In the genomic region with DNA sequence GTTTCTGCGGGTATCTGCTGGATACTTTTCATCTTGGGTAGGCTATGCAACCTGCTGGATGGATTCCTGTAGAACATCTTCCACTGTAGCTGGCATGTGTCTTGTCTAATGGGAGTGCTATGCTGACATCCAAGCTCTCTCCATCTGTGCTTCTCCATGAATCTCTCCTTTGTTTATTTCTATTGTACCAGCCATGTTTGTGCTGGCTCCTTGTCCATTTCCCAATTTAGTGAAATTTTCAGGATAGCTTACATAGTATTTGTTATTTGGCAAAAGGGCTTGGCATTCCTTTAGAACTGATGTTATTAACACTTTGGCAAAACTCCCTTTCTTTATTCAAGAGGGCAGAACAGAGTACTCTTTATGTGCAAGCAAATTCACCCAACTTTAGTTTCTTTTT, we compare ENCODE assay signal across 38 cellular contexts.
A peak's percentile ranks its signal among the peaks of the same experiment; 100 is the strongest.
DNase-seq lines count a peak whose midpoint lies in the region; ATAC-seq and TF ChIP-seq lines count a peak whose summit lies in the region.
"Had no signal": no experiment of that assay in that cellular context is flagged by ENCODE, and none has a peak within 500 bp of the region (broad histone marks: within the 10 kb centered on the region; RNA-seq: fewer than 3 reads in every experiment).

No MANE protein-coding gene starts in this region.

- H3K36me3 ChIP-seq in heart right ventricle (no peaks in the 10 kb centered on the region), adipocyte (ENCODE audit: control insufficient read depth, insufficient read depth, low read length, severe bottlenecking) (no peaks in the 10 kb centered on the region), tibial artery (no peaks in the 10 kb centered on the region)
- H3K36me3 ChIP-seq: ovary, SJSA1, thyroid gland, vagina had no signal

- DNase-seq in Right ventricle myocardium superior, result no peak
- no peak for DNase-seq in heart right ventricle
- peak; percentile 85 for DNase-seq in adipocyte (ENCODE audit: low read depth)
- DNase-seq in foreskin melanocyte, result peak; percentile 79
- DNase-seq in tibial artery, result no peak
- DNase-seq in effector CD4-positive, alpha-beta T cell, result no peak
- DNase-seq in activated CD4-positive, alpha-beta T cell treated with anti-CD3 and anti-CD28 coated beads for 36 hours, result no peak
- DNase-seq: activated B cell treated with CpG ODN at 0.5 μM for 24 hours; activated CD4-positive, alpha-beta T cell treated with anti-CD3 and anti-CD28 coated beads, Interleukin-2, amount 50 U/mL, for 1 hour; activated gamma-delta T cell; activated naive CD8-positive, alpha-beta T cell treated with anti-CD3 and anti-CD28 coated beads, Interleukin-2, amount 10 ng/mL, durations not matched to agents 7 days and 5 days; activated T-cell treated with anti-CD3 and anti-CD28 coated beads, Interleukin-2, amount 50 U/mL, for 1 hour; caudate nucleus; CD8-positive, alpha-beta memory T cell; cortex of kidney; DMS 273 treated with DMSO at 0.1 percent for 48 hours; EL; immature natural killer cell; Karpas-422; left colon; NCI-H1436 treated with DMSO at 0.1 percent for 48 hours; NCI-H2107; NCI-H345; NCI-H774; ovary; retina; stimulated activated CD4-positive, alpha-beta T cell treated with anti-CD3 and anti-CD28 coated beads, Interleukin-1b, Interleukin-23, amount 100 ng/mL, for 48 hours; T-helper 1 cell; thyroid gland had no signal

- TF ChIP-seq CTCF in heart right ventricle (IDR thresholded peaks at IDR 0.05) (no peak), tibial artery (IDR thresholded peaks at IDR 0.05) (no peak)

- H3K4me1 ChIP-seq in heart right ventricle (peaks cover 0 to 7% (median 0%) of the 10 kb centered on the region in 9 donors), adipocyte (ENCODE audit: control insufficient read depth, insufficient read depth, low read length) (peaks cover 14% of the 10 kb centered on the region), tibial artery (peaks cover 0 to 53% (median 17%) of the 10 kb centered on the region in 4 donors)
- H3K4me1 ChIP-seq: SJSA1, vagina had no signal

- H3K4me3 Mint-ChIP-seq in activated CD4-positive, alpha-beta T cell treated with anti-CD3 and anti-CD28 coated beads for 36 hours, result no peak overlapping the region
- H3K4me3 Mint-ChIP-seq: activated B cell treated with CpG ODN at 0.5 μM for 24 hours; activated naive CD8-positive, alpha-beta T cell treated with anti-CD3 and anti-CD28 coated beads, Interleukin-2, amount 10 ng/mL, durations not matched to agents 7 days and 5 days; B cell; CD8-positive, alpha-beta memory T cell; immature natural killer cell; memory B cell; neural crest cell; stimulated activated naive CD8-positive, alpha-beta T cell treated with anti-CD3 and anti-CD28 coated beads, Interleukin-15, Interleukin-2, amounts not matched to agents 100 ng/mL and 50 ng/mL, for 24 hours had no signal

- H3K27ac Mint-ChIP-seq in activated CD4-positive, alpha-beta T cell treated with anti-CD3 and anti-CD28 coated beads for 36 hours, result no peak overlapping the region
- H3K27ac Mint-ChIP-seq: activated B cell treated with CpG ODN at 0.5 μM for 24 hours; activated naive CD8-positive, alpha-beta T cell treated with anti-CD3 and anti-CD28 coated beads, Interleukin-2, amount 10 ng/mL, durations not matched to agents 7 days and 5 days; B cell; CD8-positive, alpha-beta memory T cell; immature natural killer cell; memory B cell; stimulated activated naive CD8-positive, alpha-beta T cell treated with anti-CD3 and anti-CD28 coated beads, Interleukin-15, Interleukin-2, amounts not matched to agents 100 ng/mL and 50 ng/mL, for 24 hours had no signal

- CTCF ChIA-PET in activated CD4-positive, alpha-beta T cell treated with anti-CD3 and anti-CD28 coated beads for 36 hours (lab: Charles Lee), result interaction anchor here (0.6 kb wide), 1 partner anchor 262 kb away, joined by 3 read pairs; no protein-coding TSS in a partner anchor

- POLR2A ChIA-PET in activated CD4-positive, alpha-beta T cell treated with anti-CD3 and anti-CD28 coated beads for 36 hours (lab: Charles Lee), result no interaction called here

- H3K4me1 Mint-ChIP-seq in activated CD4-positive, alpha-beta T cell treated with anti-CD3 and anti-CD28 coated beads for 36 hours, result no peaks in the 10 kb centered on the region
- H3K4me1 Mint-ChIP-seq: activated B cell treated with CpG ODN at 0.5 μM for 24 hours; activated naive CD8-positive, alpha-beta T cell treated with anti-CD3 and anti-CD28 coated beads, Interleukin-2, amount 10 ng/mL, durations not matched to agents 7 days and 5 days; B cell; CD8-positive, alpha-beta memory T cell; immature natural killer cell; memory B cell; neural crest cell had no signal

- intact Hi-C loops in Right ventricle myocardium superior (cut with DNase I) (no loop called here), heart right ventricle (cut with DNase I) (no loop called here), tibial artery (cut with DNase I; ENCODE audit: low total_unique reads) (no loop called here)
- intact Hi-C loops in activated CD4-positive, alpha-beta T cell treated with anti-CD3 and anti-CD28 coated beads for 36 hours (cut with DNase I, micrococcal nuclease), result no loop called here

- no peaks in the 10 kb centered on the region for H3K9me3 Mint-ChIP-seq in activated CD4-positive, alpha-beta T cell treated with anti-CD3 and anti-CD28 coated beads for 36 hours (ENCODE audit: low read depth)
- H3K9me3 Mint-ChIP-seq: activated B cell treated with CpG ODN at 0.5 μM for 24 hours; activated naive CD8-positive, alpha-beta T cell treated with anti-CD3 and anti-CD28 coated beads, Interleukin-2, amount 10 ng/mL, durations not matched to agents 7 days and 5 days; neural crest cell; stimulated activated naive CD8-positive, alpha-beta T cell treated with anti-CD3 and anti-CD28 coated beads, Interleukin-15, Interleukin-2, amounts not matched to agents 100 ng/mL and 50 ng/mL, for 24 hours had no signal

- H3K4me3 ChIP-seq in heart right ventricle (no peak overlapping the region), adipocyte (ENCODE audit: low read length) (no peak overlapping the region), tibial artery (no peak overlapping the region)
- H3K4me3 ChIP-seq: ovary, SJSA1, thyroid gland, vagina had no signal

- H3K27ac ChIP-seq in heart right ventricle, result no peak overlapping the region
- peak overlapping the region; percentile 21 to 43 for H3K27ac ChIP-seq in tibial artery
- H3K27ac ChIP-seq: ovary, SJSA1, thyroid gland, vagina had no signal

- H3K27me3 Mint-ChIP-seq in activated CD4-positive, alpha-beta T cell treated with anti-CD3 and anti-CD28 coated beads for 36 hours, result peaks cover 2% of the 10 kb centered on the region
- H3K27me3 Mint-ChIP-seq: activated B cell treated with CpG ODN at 0.5 μM for 24 hours; activated naive CD8-positive, alpha-beta T cell treated with anti-CD3 and anti-CD28 coated beads, Interleukin-2, amount 10 ng/mL, durations not matched to agents 7 days and 5 days; B cell; memory B cell; stimulated activated naive CD8-positive, alpha-beta T cell treated with anti-CD3 and anti-CD28 coated beads, Interleukin-15, Interleukin-2, amounts not matched to agents 100 ng/mL and 50 ng/mL, for 24 hours had no signal

- H3K27me3 ChIP-seq in heart right ventricle (no peaks in the 10 kb centered on the region), adipocyte (replicated peaks; ENCODE audit: control insufficient read depth, insufficient read depth, low read length) (no peaks in the 10 kb centered on the region), tibial artery (no peaks in the 10 kb centered on the region)
- H3K27me3 ChIP-seq: ovary, SJSA1, thyroid gland, vagina had no signal

- peaks cover 0 to 4% (median 0%) of the 10 kb centered on the region in 11 donors for H3K9me3 ChIP-seq in heart right ventricle
- H3K9me3 ChIP-seq in adipocyte (ENCODE audit: control insufficient read depth, low read length), result no peaks in the 10 kb centered on the region
- no peaks in the 10 kb centered on the region for H3K9me3 ChIP-seq in tibial artery
- H3K9me3 ChIP-seq: ovary, SJSA1, thyroid gland, vagina had no signal

- WGBS in heart right ventricle, 2 donors, result 89 to 94% methylated on average over 1 of the region's 1 CpG

- peak; percentile 34 for ATAC-seq in Right ventricle myocardium superior (ENCODE audit: poor library complexity)
- ATAC-seq in heart right ventricle, result no peak
- ATAC-seq in HG02973 (IDR thresholded peaks at IDR 0.05; ENCODE audit: unreplicated experiment), result no peak
- no peak for ATAC-seq in activated CD4-positive, alpha-beta T cell treated with anti-CD3 and anti-CD28 coated beads for 36 hours
- ATAC-seq: HCT116, HepG2, left colon had no signal

- H3K9ac ChIP-seq in adipocyte (ENCODE audit: low read length), result no peak overlapping the region

- H3K36me3 Mint-ChIP-seq in activated CD4-positive, alpha-beta T cell treated with anti-CD3 and anti-CD28 coated beads for 36 hours (ENCODE audit: low read depth), result no peaks in the 10 kb centered on the region
- H3K36me3 Mint-ChIP-seq: activated naive CD8-positive, alpha-beta T cell treated with anti-CD3 and anti-CD28 coated beads, Interleukin-2, amount 10 ng/mL, durations not matched to agents 7 days and 5 days; CD8-positive, alpha-beta memory T cell; immature natural killer cell; memory B cell had no signal

Comparison
In these comparisons a context has a peak if more than half of its experiments do, and no peak if none do; other contexts are left out.
1. DNase-seq: peak in adipocyte (single experiment) and foreskin melanocyte (single experiment); none in Right ventricle myocardium superior (single experiment), heart right ventricle (0 of 2), tibial artery (0 of 2), effector CD4-positive, alpha-beta T cell (single experiment) and activated CD4-positive, alpha-beta T cell treated with anti-CD3 and anti-CD28 coated beads for 36 hours (single experiment).
2. H3K27ac ChIP-seq: peak in tibial artery (2 of 2); none in heart right ventricle (0 of 10).